17 cellular contexts compared by ENCODE assay signal in the genomic region with DNA sequence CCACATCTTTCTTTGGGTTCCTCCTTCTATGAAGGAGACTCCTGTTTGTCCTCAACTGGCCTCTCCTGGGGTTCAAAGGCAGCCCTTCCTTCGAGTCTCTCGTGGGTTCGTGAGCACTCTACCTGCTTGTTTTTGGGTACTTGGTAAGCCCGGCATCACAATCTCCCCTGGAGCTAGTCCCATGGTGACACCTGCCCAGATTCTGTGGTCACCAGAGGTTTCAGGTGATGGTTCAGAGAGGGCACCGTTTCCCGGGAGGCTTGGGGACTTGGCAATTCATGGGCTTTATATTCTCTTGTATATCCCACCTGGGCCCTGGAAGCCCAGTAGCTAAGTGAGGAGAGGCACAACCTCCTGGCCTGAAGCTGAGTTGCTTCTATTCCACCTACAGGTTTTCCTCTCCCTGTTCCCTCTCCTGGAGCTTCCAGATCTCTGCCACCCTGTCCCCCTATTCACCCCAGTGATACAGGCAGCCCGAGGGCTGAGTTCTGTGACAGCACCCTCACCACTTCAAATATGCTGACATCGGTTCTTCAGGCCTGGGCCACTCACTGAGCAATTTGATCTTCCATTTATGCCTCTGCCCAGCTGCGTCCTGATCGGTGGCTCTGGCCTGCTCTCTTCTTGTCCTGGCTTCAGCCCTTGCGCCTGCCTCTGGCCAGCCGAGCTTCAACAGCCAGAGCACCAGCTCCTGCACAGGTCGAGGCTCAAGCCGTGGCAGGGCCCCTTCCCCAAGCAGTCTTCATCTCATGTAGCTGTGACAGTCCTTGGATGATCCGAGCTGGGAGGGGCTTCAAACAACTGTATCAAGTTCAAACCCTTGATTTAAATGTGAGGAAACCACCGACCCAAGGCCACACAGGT.
"Had no signal": no experiment of that assay in that cellular context is flagged by ENCODE, and none has a peak within 500 bp of the region (broad histone marks: within the 10 kb centered on the region; RNA-seq: fewer than 3 reads in every experiment).

No MANE protein-coding gene starts in this region.

- H3K4me2 ChIP-seq: hepatocyte had no signal

- H3K79me2 ChIP-seq: hepatocyte had no signal

- H3K9me3 ChIP-seq: ovary, right atrium auricular region had no signal

- H2AFZ ChIP-seq: hepatocyte had no signal

- H3K27ac Mint-ChIP-seq: naive thymus-derived CD4-positive, alpha-beta T cell; type B pancreatic cell had no signal

- H3K4me1 ChIP-seq: right atrium auricular region had no signal

- H3K4me3 Mint-ChIP-seq: naive thymus-derived CD4-positive, alpha-beta T cell; nephron progenitor cell; type B pancreatic cell had no signal

- DNase-seq: cortex of kidney; dorsolateral prefrontal cortex; effector CD8-positive, alpha-beta T cell; foreskin melanocyte; head of caudate nucleus; kidney; left cardiac atrium; left ventricle myocardium superior; naive thymus-derived CD4-positive, alpha-beta T cell; nephron progenitor cell; ovary; small intestine; stimulated activated CD4-positive, alpha-beta T cell treated with anti-CD3 and anti-CD28 coated beads, Interleukin-12 subunit alpha, Interleukin-12 subunit beta, amount 100 ng/mL, for 4 hours; stimulated activated naive CD4-positive, alpha-beta T cell had no signal

- H3K27me3 ChIP-seq: dorsolateral prefrontal cortex, hepatocyte, ovary, right atrium auricular region had no signal

- H3K36me3 ChIP-seq: ovary, right atrium auricular region had no signal

- H3K27me3 Mint-ChIP-seq: type B pancreatic cell had no signal

- H3K27ac ChIP-seq: dorsolateral prefrontal cortex, hepatocyte, ovary, right atrium auricular region had no signal

- H3K36me3 Mint-ChIP-seq: type B pancreatic cell had no signal

- H3K4me3 ChIP-seq: dorsolateral prefrontal cortex, hepatocyte, ovary, right atrium auricular region had no signal

- ATAC-seq: left cardiac atrium; left ventricle myocardium superior; naive thymus-derived CD4-positive, alpha-beta T cell had no signal

- H3K4me1 Mint-ChIP-seq: nephron progenitor cell had no signal
